ENCODE assay signal across 29 cellular contexts in the genomic region with DNA sequence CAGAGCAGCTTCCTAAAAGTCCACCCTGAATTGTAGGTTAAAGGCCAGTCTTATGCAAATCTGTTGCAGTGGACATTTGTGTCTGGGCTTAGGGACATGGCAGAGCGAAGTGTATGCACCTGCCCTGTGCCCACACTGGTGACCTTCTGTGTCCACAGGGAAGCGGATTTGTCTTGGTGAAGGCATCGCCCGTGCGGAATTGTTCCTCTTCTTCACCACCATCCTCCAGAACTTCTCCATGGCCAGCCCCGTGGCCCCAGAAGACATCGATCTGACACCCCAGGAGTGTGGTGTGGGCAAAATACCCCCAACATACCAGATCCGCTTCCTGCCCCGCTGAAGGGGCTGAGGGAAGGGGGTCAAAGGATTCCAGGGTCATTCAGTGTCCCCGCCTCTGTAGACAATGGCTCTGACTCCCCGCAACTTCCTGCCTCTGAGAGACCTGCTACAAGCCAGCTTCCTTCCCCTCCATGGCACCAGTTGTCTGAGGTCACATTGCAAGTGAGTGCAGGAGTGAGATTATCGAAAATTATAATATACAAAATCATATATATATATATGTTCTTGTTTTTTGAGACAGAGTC. TPM values are rescaled to one million over a fixed set of nuclear protein-coding genes. Genes with fewer than 3 reads are reported as not detected.
A peak's percentile ranks its signal among the peaks of the same experiment; 100 is the strongest.
DNase-seq lines count a peak whose midpoint lies in the region; ATAC-seq and TF ChIP-seq lines count a peak whose summit lies in the region.
"Had no signal": no experiment of that assay in that cellular context is flagged by ENCODE, and none has a peak within 500 bp of the region (broad histone marks: within the 10 kb centered on the region; RNA-seq: fewer than 3 reads in every experiment).

No MANE protein-coding gene starts in this region.

- peaks cover 4% of the 10 kb centered on the region for H3K4me1 Mint-ChIP-seq in activated naive CD8-positive, alpha-beta T cell treated with anti-CD3 and anti-CD28 coated beads, Interleukin-2, amount 10 ng/mL, durations not matched to agents 7 days and 5 days
- H3K4me1 Mint-ChIP-seq in activated naive CD8-positive, alpha-beta T cell treated with anti-CD3 and anti-CD28 coated beads for 36 hours, result peaks cover 3% of the 10 kb centered on the region
- H3K4me1 Mint-ChIP-seq: GM23338 had no signal

- no peak overlapping the region for H3K27ac ChIP-seq in osteoblast (ENCODE audit: low read depth, low read length)

- TF ChIP-seq POLR2A in NB4 (IDR thresholded peaks at IDR 0.05; ENCODE audit: extremely low read depth, insufficient read length), result no peak

- no peak for DNase-seq in activated naive CD8-positive, alpha-beta T cell treated with anti-CD3 and anti-CD28 coated beads, Interleukin-2, amount 10 ng/mL, durations not matched to agents 7 days and 5 days
- DNase-seq in activated naive CD8-positive, alpha-beta T cell treated with anti-CD3 and anti-CD28 coated beads for 36 hours, result no peak
- DNase-seq in NB4 (ENCODE audit: low read depth) (peak; percentile 2), ecto neural progenitor cell (ENCODE audit: low spot score) (peak; percentile 8), osteoblast (ENCODE audit: insufficient read length, low spot score, missing footprints) (peak; percentile 45), HuH-7.5 (ENCODE audit: low spot score) (no peak)
- DNase-seq: C1 segment of cervical spinal cord; CD4-positive, alpha-beta memory T cell; COR-L47; DMS53; HCEC 1CT; Karpas-422; MV-4-11; NCI-H1105 treated with DMSO at 0.1 percent for 48 hours; NCI-H146; NCI-H2029; NCI-H446 treated with DMSO at 0.1 percent for 48 hours; NCI-H526; NCI-H82; NK-92 treated with Interleukin-12 subunit alpha and Interleukin-12 subunit beta, amount 100 ng/mL, for 24 hours; PC-3; SK-N-SH had no signal

- no peaks in the 10 kb centered on the region for H3K4me1 ChIP-seq in osteoblast (ENCODE audit: insufficient read depth, low read length)

- H3K79me2 ChIP-seq in osteoblast (ENCODE audit: insufficient read depth, low read length), result no peaks in the 10 kb centered on the region

- peaks cover 21% of the 10 kb centered on the region for H3K27me3 Mint-ChIP-seq in activated naive CD8-positive, alpha-beta T cell treated with anti-CD3 and anti-CD28 coated beads, Interleukin-2, amount 10 ng/mL, durations not matched to agents 7 days and 5 days
- peaks cover 15% of the 10 kb centered on the region for H3K27me3 Mint-ChIP-seq in activated naive CD8-positive, alpha-beta T cell treated with anti-CD3 and anti-CD28 coated beads for 36 hours

- H3K9me3 Mint-ChIP-seq in activated naive CD8-positive, alpha-beta T cell treated with anti-CD3 and anti-CD28 coated beads, Interleukin-2, amount 10 ng/mL, durations not matched to agents 7 days and 5 days, result no peaks in the 10 kb centered on the region
- H3K9me3 Mint-ChIP-seq in activated naive CD8-positive, alpha-beta T cell treated with anti-CD3 and anti-CD28 coated beads for 36 hours, result no peaks in the 10 kb centered on the region
- H3K9me3 Mint-ChIP-seq: GM23338 had no signal

- H3K4me3 Mint-ChIP-seq in activated naive CD8-positive, alpha-beta T cell treated with anti-CD3 and anti-CD28 coated beads, Interleukin-2, amount 10 ng/mL, durations not matched to agents 7 days and 5 days, result no peak overlapping the region
- H3K4me3 Mint-ChIP-seq in activated naive CD8-positive, alpha-beta T cell treated with anti-CD3 and anti-CD28 coated beads for 36 hours, result no peak overlapping the region
- H3K4me3 Mint-ChIP-seq: CD4-positive, alpha-beta memory T cell; GM23338; IgD-negative memory B cell had no signal

- ATAC-seq in activated naive CD8-positive, alpha-beta T cell treated with anti-CD3 and anti-CD28 coated beads, Interleukin-2, amount 10 ng/mL, durations not matched to agents 7 days and 5 days (ENCODE audit: low read depth), result peak; percentile 39
- ATAC-seq in HG03097 (IDR thresholded peaks at IDR 0.05; ENCODE audit: low FRiP score, unreplicated experiment), result no peak
- ATAC-seq: GM23338, PC-3 had no signal

- no peaks in the 10 kb centered on the region for H4K20me1 ChIP-seq in osteoblast (ENCODE audit: insufficient read depth, low read length)

- TF ChIP-seq CTCF in NB4 (IDR thresholded peaks at IDR 0.05; ENCODE audit: low read depth, low read length) (no peak), osteoblast (IDR thresholded peaks at IDR 0.05; ENCODE audit: extremely low read depth, low read depth, low read length) (no peak)

- H3K36me3 Mint-ChIP-seq in activated naive CD8-positive, alpha-beta T cell treated with anti-CD3 and anti-CD28 coated beads, Interleukin-2, amount 10 ng/mL, durations not matched to agents 7 days and 5 days, result no peaks in the 10 kb centered on the region
- no peaks in the 10 kb centered on the region for H3K36me3 Mint-ChIP-seq in activated naive CD8-positive, alpha-beta T cell treated with anti-CD3 and anti-CD28 coated beads for 36 hours
- H3K36me3 Mint-ChIP-seq: CD4-positive, alpha-beta memory T cell; IgD-negative memory B cell had no signal

- no peaks in the 10 kb centered on the region for H3K9me3 ChIP-seq in osteoblast (ENCODE audit: low read depth, low read length)
- H3K9me3 ChIP-seq: SK-N-SH had no signal

- H2AFZ ChIP-seq in osteoblast (ENCODE audit: low read length), result no peak overlapping the region
- H2AFZ ChIP-seq: GM23338 had no signal

- peaks cover 5% of the 10 kb centered on the region for H3K27me3 ChIP-seq in osteoblast (ENCODE audit: insufficient read depth, low read length)

- H3K4me2 ChIP-seq in osteoblast (ENCODE audit: insufficient read depth, low read length), result no peak overlapping the region
- H3K4me2 ChIP-seq: GM23338, SK-N-SH had no signal

- POLR2A ChIA-PET in activated naive CD8-positive, alpha-beta T cell treated with anti-CD3 and anti-CD28 coated beads, Interleukin-2, amount 10 ng/mL, durations not matched to agents 7 days and 5 days (lab: Charles Lee), result interaction anchor here (0.5 kb wide), 1 partner anchor 75 kb away, joined by 3 read pairs; no protein-coding TSS in a partner anchor

- no peak overlapping the region for H3K27ac Mint-ChIP-seq in activated naive CD8-positive, alpha-beta T cell treated with anti-CD3 and anti-CD28 coated beads, Interleukin-2, amount 10 ng/mL, durations not matched to agents 7 days and 5 days
- no peak overlapping the region for H3K27ac Mint-ChIP-seq in activated naive CD8-positive, alpha-beta T cell treated with anti-CD3 and anti-CD28 coated beads for 36 hours
- H3K27ac Mint-ChIP-seq: GM23338, IgD-negative memory B cell had no signal

- no peaks in the 10 kb centered on the region for H3K36me3 ChIP-seq in osteoblast (ENCODE audit: insufficient read depth, low read length)

- H3K4me3 ChIP-seq in NB4 (ENCODE audit: low read depth, low read length) (no peak overlapping the region), osteoblast (ENCODE audit: insufficient read depth, low read length) (no peak overlapping the region)
- H3K4me3 ChIP-seq: GM23338 had no signal

RNA-seq across cellular contexts. Expression of a gene that starts 25.5 kb away (rescaled TPM):
- not detected for total RNA-seq in activated naive CD8-positive, alpha-beta T cell treated with anti-CD3 and anti-CD28 coated beads, Interleukin-2, amount 10 ng/mL, durations not matched to agents 7 days and 5 days
- total RNA-seq in activated naive CD8-positive, alpha-beta T cell treated with anti-CD3 and anti-CD28 coated beads for 36 hours, result not detected
- total RNA-seq in osteoblast, result not detected in 2 replicates
- total RNA-seq: A673; CD4-positive, alpha-beta memory T cell; Daoy; G401; M059J; PC-3 had no signal

Comparison
In these comparisons a context has a peak if more than half of its experiments do, and no peak if none do; other contexts are left out.
1. DNase-seq: peak in NB4 (single experiment), ecto neural progenitor cell (single experiment) and osteoblast (single experiment); none in activated naive CD8-positive, alpha-beta T cell treated with anti-CD3 and anti-CD28 coated beads, Interleukin-2, amount 10 ng/mL, durations not matched to agents 7 days and 5 days (single experiment), activated naive CD8-positive, alpha-beta T cell treated with anti-CD3 and anti-CD28 coated beads for 36 hours (single experiment) and HuH-7.5 (single experiment).